Comparison of ENCODE assay signal across 1 cellular context in genomic region chr12:47820631-47821345, GRCh38.
TF ChIP-seq lines count a peak whose summit lies in the region.

No MANE protein-coding gene starts in this region.

TF ChIP-seq in HepG2, 621 proteins besides CTCF, POLR2A, EP300 and RAD21 (continued from another document):
- TF ChIP-seq ZBTB46 (CRISPR knock-in tag; IDR thresholded peaks at IDR 0.05; ENCODE audit: borderline replicate concordance) = no peak
- TF ChIP-seq RARA (CRISPR knock-in tag; IDR thresholded peaks at IDR 0.05) = no peak
- TF ChIP-seq ATF7 (IDR thresholded peaks at IDR 0.05) = no peak
- TF ChIP-seq ATF7 (CRISPR knock-in tag; IDR thresholded peaks at IDR 0.05) = 0 out of 2 replicates have a peak, but pooled peaks have one; percentile 24
- no peak for TF ChIP-seq PAWR (CRISPR knock-in tag; IDR thresholded peaks at IDR 0.05; ENCODE audit: borderline replicate concordance)
- peak; percentile 17; the same call in 1 of the 2 replicates for TF ChIP-seq FOSL1 (CRISPR knock-in tag; IDR thresholded peaks at IDR 0.05; ENCODE audit: borderline replicate concordance)
- TF ChIP-seq PRPF4 (IDR thresholded peaks at IDR 0.05; ENCODE audit: low read depth, low read length, poor library complexity, severe bottlenecking) = no peak
- no peak for TF ChIP-seq ZNF564 (CRISPR knock-in tag; IDR thresholded peaks at IDR 0.05)
- TF ChIP-seq TERF1 (CRISPR knock-in tag; IDR thresholded peaks at IDR 0.05) = no peak
- no peak for TF ChIP-seq ZBTB40 (IDR thresholded peaks at IDR 0.05)
- no peak for TF ChIP-seq ZBTB40 (CRISPR knock-in tag; IDR thresholded peaks at IDR 0.05)
- no peak for TF ChIP-seq ZKSCAN8 (CRISPR knock-in tag; IDR thresholded peaks at IDR 0.05; ENCODE audit: borderline replicate concordance)
- TF ChIP-seq ZNF746 (CRISPR knock-in tag; IDR thresholded peaks at IDR 0.05) = peak; percentile 50; the same call in 1 of the 2 replicates
- TF ChIP-seq SP4 (CRISPR knock-in tag; IDR thresholded peaks at IDR 0.05) = 0 out of 2 replicates have a peak, but pooled peaks have one; percentile 44
- TF ChIP-seq MED1 (CRISPR knock-in tag; IDR thresholded peaks at IDR 0.05) = no peak
- no peak for TF ChIP-seq ZNF724P (CRISPR knock-in tag; IDR thresholded peaks at IDR 0.05; ENCODE audit: borderline replicate concordance)
- 0 out of 2 replicates have a peak, but pooled peaks have one; percentile 36 for TF ChIP-seq MTA1 (CRISPR knock-in tag; IDR thresholded peaks at IDR 0.05; ENCODE audit: borderline replicate concordance)
- TF ChIP-seq CREBL2 (CRISPR knock-in tag; IDR thresholded peaks at IDR 0.05; ENCODE audit: borderline replicate concordance) = no peak
- no peak for TF ChIP-seq ZNF557 (CRISPR knock-in tag; IDR thresholded peaks at IDR 0.05)
- 0 out of 2 replicates have a peak, but pooled peaks have one; percentile 2 for TF ChIP-seq HHEX (CRISPR knock-in tag; IDR thresholded peaks at IDR 0.05)
- no peak for TF ChIP-seq SUZ12 (IDR thresholded peaks at IDR 0.05; ENCODE audit: low read depth, low read length)
- TF ChIP-seq RFXAP (CRISPR knock-in tag; IDR thresholded peaks at IDR 0.05; ENCODE audit: borderline replicate concordance) = no peak
- no peak for TF ChIP-seq ZNF75D (CRISPR knock-in tag; IDR thresholded peaks at IDR 0.05; ENCODE audit: borderline replicate concordance)
- no peak for TF ChIP-seq LCORL (IDR thresholded peaks at IDR 0.05)
- peak; percentile 47; the same call in 1 of the 2 replicates for TF ChIP-seq LCORL (CRISPR knock-in tag; IDR thresholded peaks at IDR 0.05)
- TF ChIP-seq ETV5 (CRISPR knock-in tag; IDR thresholded peaks at IDR 0.05; ENCODE audit: borderline replicate concordance) = 0 out of 2 replicates have a peak, but pooled peaks have one; percentile 7
- TF ChIP-seq TBL1XR1 (IDR thresholded peaks at IDR 0.05; ENCODE audit: borderline replicate concordance, low read length, partially characterized antibody) = no peak
- TF ChIP-seq SMC3 (IDR thresholded peaks at IDR 0.05; ENCODE audit: low read length) = peak; percentile 3; the same call in 1 of the 2 replicates
- 0 out of 4 replicates have a peak, but pooled peaks of 1 of the 2 experiments have one; percentile 3 for TF ChIP-seq MAFK (conservative IDR thresholded peaks at IDR 0.05 in 1 of 2, IDR thresholded peaks at IDR 0.05 in 1 of 2; ENCODE audit: low read length in 2 of 2)
- no peak for TF ChIP-seq SOX13 (IDR thresholded peaks at IDR 0.05)
- no peak for TF ChIP-seq SOX13 (CRISPR knock-in tag; conservative IDR thresholded peaks at IDR 0.05 in 1 of 2, IDR thresholded peaks at IDR 0.05 in 1 of 2)
- peak; percentile 75 for TF ChIP-seq JUN (CRISPR knock-in tag; IDR thresholded peaks at IDR 0.05)
- TF ChIP-seq XRCC5 (optimal IDR thresholded peaks at IDR 0.05; ENCODE audit: low read length) = peak; percentile 36
- TF ChIP-seq ZNF335 (CRISPR knock-in tag; IDR thresholded peaks at IDR 0.05) = no peak
- peak; percentile 91 for TF ChIP-seq TEAD3 (CRISPR knock-in tag; optimal IDR thresholded peaks at IDR 0.05; ENCODE audit: borderline replicate concordance)
- TF ChIP-seq CAMTA2 (CRISPR knock-in tag; IDR thresholded peaks at IDR 0.05; ENCODE audit: borderline replicate concordance) = no peak
- no peak for TF ChIP-seq ZNF652 (CRISPR knock-in tag; IDR thresholded peaks at IDR 0.05; ENCODE audit: borderline replicate concordance, low read depth)
- TF ChIP-seq NFYB (CRISPR knock-in tag; IDR thresholded peaks at IDR 0.05) = no peak
- TF ChIP-seq ZNF124 (CRISPR knock-in tag; IDR thresholded peaks at IDR 0.05) = no peak
- no peak for TF ChIP-seq ZNF879 (CRISPR knock-in tag; IDR thresholded peaks at IDR 0.05)
- no peak for TF ChIP-seq POLR2AphosphoS2 (IDR thresholded peaks at IDR 0.05; ENCODE audit: low read depth, low read length)
- TF ChIP-seq GATAD2A (CRISPR knock-in tag; IDR thresholded peaks at IDR 0.05) = peak; percentile 10; the same call in 1 of the 2 replicates
- TF ChIP-seq KDM5A (IDR thresholded peaks at IDR 0.05; ENCODE audit: borderline replicate concordance, low read length) = no peak
- no peak for TF ChIP-seq ZNF766 (CRISPR knock-in tag; IDR thresholded peaks at IDR 0.05; ENCODE audit: borderline replicate concordance)
- peak; percentile 47 for TF ChIP-seq ZNF687 (CRISPR knock-in tag; IDR thresholded peaks at IDR 0.05)
- no peak for TF ChIP-seq CENPX (CRISPR knock-in tag; IDR thresholded peaks at IDR 0.05)
- no peak for TF ChIP-seq ZNF7 (CRISPR knock-in tag; IDR thresholded peaks at IDR 0.05)
- peak; percentile 30; the same call in 1 of the 2 replicates for TF ChIP-seq NR2F2 (IDR thresholded peaks at IDR 0.05; ENCODE audit: borderline replicate concordance, low read depth)
- no peak for TF ChIP-seq TRIM24 (CRISPR knock-in tag; IDR thresholded peaks at IDR 0.05)
- no peak for TF ChIP-seq ZNF749 (CRISPR knock-in tag; IDR thresholded peaks at IDR 0.05; ENCODE audit: borderline replicate concordance)
- no peak for TF ChIP-seq ZNF317 (CRISPR knock-in tag; IDR thresholded peaks at IDR 0.05)
- no peak for TF ChIP-seq NPAS2 (CRISPR knock-in tag; IDR thresholded peaks at IDR 0.05; ENCODE audit: borderline replicate concordance)
